ENCODE assay signal across 8 cellular contexts in genomic region chr18:80075940-80076339, GRCh38.
"Had no signal": no experiment of that assay in that cellular context is flagged by ENCODE, and none has a peak within 500 bp of the region (broad histone marks: within the 10 kb centered on the region; RNA-seq: fewer than 3 reads in every experiment).

No MANE protein-coding gene starts in this region.

- H2AFZ ChIP-seq: GM23248 had no signal

- H3K4me3 ChIP-seq: GM23248, HAP-1 had no signal

- H3K9ac ChIP-seq: GM23248 had no signal

- H3K27ac Mint-ChIP-seq: HFFc6, IgD-negative memory B cell had no signal

- H3K9me3 Mint-ChIP-seq: HFFc6, IgD-negative memory B cell had no signal

- H3K27ac ChIP-seq: GM23248 had no signal

- H3K36me3 Mint-ChIP-seq: IgD-negative memory B cell had no signal

- DNase-seq: GM23248, GOT3, H7, HFFc6 had no signal

- H3K27me3 Mint-ChIP-seq: IgD-negative memory B cell had no signal

- H3K4me1 ChIP-seq: HAP-1 had no signal

- ATAC-seq: HCT116 had no signal

- H3K9me3 ChIP-seq: HAP-1 had no signal

- H3K4me1 Mint-ChIP-seq: IgD-negative memory B cell had no signal

- FAIRE-seq: HTR-8/SVneo had no signal

- H3K4me3 Mint-ChIP-seq: HFFc6, IgD-negative memory B cell had no signal

- H3K36me3 ChIP-seq: HAP-1 had no signal
